Comparison of ENCODE assay signal across 12 cellular contexts in the genomic region with DNA sequence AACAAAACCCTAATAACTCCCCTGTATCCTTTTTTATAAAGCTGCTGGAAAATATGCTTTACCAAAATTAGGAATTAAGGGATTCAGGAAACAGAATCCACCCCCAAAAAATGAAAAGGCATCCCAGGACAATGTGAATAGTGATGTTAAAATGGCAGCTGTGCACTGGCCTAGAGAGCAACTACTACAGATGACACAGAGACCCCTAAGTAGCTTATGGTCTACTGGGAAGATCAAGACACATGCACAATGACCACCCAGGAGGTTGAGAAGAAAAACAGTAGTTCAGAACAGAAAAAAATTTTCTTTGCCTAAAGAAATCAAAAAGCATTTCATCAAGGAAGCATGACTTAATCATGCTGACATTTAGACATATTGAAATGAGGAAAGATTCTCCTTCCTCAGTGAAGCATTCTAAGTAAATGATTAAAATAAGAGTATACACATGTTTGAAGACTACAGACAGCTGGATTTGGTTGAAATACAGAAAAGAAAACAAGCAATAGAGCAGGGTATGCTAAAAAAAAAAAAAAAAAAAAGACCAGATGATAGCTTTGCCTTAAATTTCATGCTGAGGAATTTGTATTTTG.
"Had no signal": no experiment of that assay in that cellular context is flagged by ENCODE, and none has a peak within 500 bp of the region (broad histone marks: within the 10 kb centered on the region; RNA-seq: fewer than 3 reads in every experiment).

No MANE protein-coding gene starts in this region.

- ATAC-seq: activated CD4-positive, CD25-positive, alpha-beta regulatory T cell treated with anti-CD3 and anti-CD28 coated beads, Interleukin-2, amount 50 U/mL, for 24 hours; left colon; stimulated activated naive CD8-positive, alpha-beta T cell treated with anti-CD3 and anti-CD28 coated beads, Interleukin-15, amount 100 ng/mL, for 72 hours had no signal

- H3K4me3 ChIP-seq: uterus had no signal

- H3K36me3 ChIP-seq: uterus had no signal

- H3K9me3 ChIP-seq: uterus had no signal

- H3K27me3 ChIP-seq: uterus had no signal

- H3K4me1 ChIP-seq: uterus had no signal

- DNase-seq: activated CD4-positive, alpha-beta T cell treated with anti-CD3 and anti-CD28 coated beads, Interleukin-2, amount 50 U/mL, for 48 hours; activated gamma-delta T cell; activated naive CD8-positive, alpha-beta T cell treated with anti-CD3 and anti-CD28 coated beads for 36 hours; activated T-cell treated with anti-CD3 and anti-CD28 coated beads, Interleukin-2, amount 50 U/mL, for 48 hours; anterior cingulate cortex; immature natural killer cell; left colon; nephron progenitor cell; stimulated activated CD4-positive, alpha-beta T cell treated with anti-CD3 and anti-CD28 coated beads, Interleukin-4, amount 100 ng/mL, for 24 hours; stimulated activated naive CD8-positive, alpha-beta T cell treated with anti-CD3 and anti-CD28 coated beads, Interleukin-15, amount 100 ng/mL, for 72 hours; uterus had no signal
